In the genomic region with DNA sequence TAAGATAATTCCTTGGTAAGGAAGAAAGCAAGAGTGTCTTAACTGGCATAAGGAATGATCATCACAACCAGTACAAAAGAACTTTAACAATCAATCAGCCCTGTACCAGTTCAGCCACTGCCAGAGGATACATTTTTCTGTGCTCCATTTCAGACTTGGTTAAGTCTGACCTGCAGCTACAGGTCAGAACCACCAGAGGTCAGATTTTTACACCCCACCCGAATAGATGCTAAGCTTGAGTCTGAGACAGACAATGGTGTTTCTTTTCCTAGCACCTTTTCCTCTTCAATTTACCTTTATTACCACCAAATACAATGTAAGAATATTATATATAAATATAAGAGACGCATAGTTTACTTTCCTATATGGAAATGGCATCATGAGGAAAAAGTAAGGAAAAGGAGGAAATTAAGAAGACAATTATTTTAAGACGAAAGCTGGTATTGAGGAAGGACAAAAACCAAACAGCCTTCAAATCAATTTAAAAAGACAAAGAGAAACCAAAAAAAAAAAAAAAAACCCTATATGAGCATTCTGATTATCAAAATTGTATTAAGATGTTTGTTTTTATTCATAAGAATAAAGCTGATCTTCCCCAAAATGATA, we compare ENCODE assay signal across 9 cellular contexts.
DNase-seq lines count a peak whose midpoint lies in the region; ATAC-seq and TF ChIP-seq lines count a peak whose summit lies in the region.
"Had no signal": no experiment of that assay in that cellular context is flagged by ENCODE, and none has a peak within 500 bp of the region (broad histone marks: within the 10 kb centered on the region; RNA-seq: fewer than 3 reads in every experiment).

No MANE protein-coding gene starts in this region.

- H3K9me3 ChIP-seq in ascending aorta (no peaks in the 10 kb centered on the region), hepatocyte (ENCODE audit: low read depth) (no peaks in the 10 kb centered on the region)

- H3K27ac ChIP-seq in ascending aorta, result no peak overlapping the region
- H3K27ac ChIP-seq in hepatocyte, result no peak overlapping the region
- H3K27ac ChIP-seq: skin epidermis had no signal

- H3K4me1 ChIP-seq in ascending aorta (no peaks in the 10 kb centered on the region), hepatocyte (ENCODE audit: insufficient read depth) (peaks cover 3% of the 10 kb centered on the region)

- TF ChIP-seq CTCF in BJ (IDR thresholded peaks at IDR 0.05; ENCODE audit: insufficient read depth, low read depth, low read length), result peak; percentile 84
- peak; percentile 37 to 86 (median 78) for TF ChIP-seq CTCF in ascending aorta (IDR thresholded peaks at IDR 0.05)
- TF ChIP-seq CTCF in hepatocyte (IDR thresholded peaks at IDR 0.05; ENCODE audit: poor library complexity), result peak; percentile 85

- H3K4me3 Mint-ChIP-seq in activated naive CD8-positive, alpha-beta T cell treated with anti-CD3 and anti-CD28 coated beads, Interleukin-2, amount 50 U/mL, for 24 hours, result no peak overlapping the region

- H3K36me3 ChIP-seq in BJ (ENCODE audit: control insufficient read depth, insufficient read depth, low read length) (no peaks in the 10 kb centered on the region), ascending aorta (no peaks in the 10 kb centered on the region), hepatocyte (replicated peaks; ENCODE audit: insufficient read depth, low read depth) (no peaks in the 10 kb centered on the region)

- intact Hi-C loops in ascending aorta (cut with DNase I), result loop anchor here (1.0 to 2.0 kb wide), 2 partner anchors 358 to 429 kb away; no protein-coding TSS in a partner anchor

- H3K9me2 ChIP-seq in hepatocyte (replicated peaks; ENCODE audit: insufficient read depth), result no peaks in the 10 kb centered on the region

- no peaks in the 10 kb centered on the region for H3K9me3 Mint-ChIP-seq in activated naive CD8-positive, alpha-beta T cell treated with anti-CD3 and anti-CD28 coated beads, Interleukin-2, amount 50 U/mL, for 24 hours

- H3K36me3 Mint-ChIP-seq in activated naive CD8-positive, alpha-beta T cell treated with anti-CD3 and anti-CD28 coated beads, Interleukin-2, amount 50 U/mL, for 24 hours (ENCODE audit: low read depth), result no peaks in the 10 kb centered on the region

- H3K27ac Mint-ChIP-seq in activated naive CD8-positive, alpha-beta T cell treated with anti-CD3 and anti-CD28 coated beads, Interleukin-2, amount 50 U/mL, for 24 hours, result no peak overlapping the region

- no peak overlapping the region for H3K4me2 ChIP-seq in hepatocyte

- H3K27me3 ChIP-seq in BJ (ENCODE audit: control insufficient read depth, insufficient read depth, low read length) (no peaks in the 10 kb centered on the region), ascending aorta (no peaks in the 10 kb centered on the region), hepatocyte (no peaks in the 10 kb centered on the region)

- DNase-seq in BJ (ENCODE audit: low read depth) (peak; percentile 5), LoVo (ENCODE audit: low spot score) (peak; percentile 60), ascending aorta (ENCODE audit: low spot score in 2 of 2) (no peak), hepatocyte (ENCODE audit: low spot score) (peak; percentile 78), superior temporal gyrus (ENCODE audit: extremely low spot score) (peak; percentile 76)
- no peak for DNase-seq in activated naive CD8-positive, alpha-beta T cell treated with anti-CD3 and anti-CD28 coated beads, Interleukin-2, amount 50 U/mL, for 24 hours

- H3K4me3 ChIP-seq in BJ (ENCODE audit: low read depth, low read length), result no peak overlapping the region
- no peak overlapping the region for H3K4me3 ChIP-seq in ascending aorta
- no peak overlapping the region for H3K4me3 ChIP-seq in hepatocyte
- H3K4me3 ChIP-seq: skin epidermis had no signal

- CTCF ChIA-PET in BJ (lab: Yijun Ruan, JAX), result interaction anchor here (0.5 to 3.7 kb wide), 19 partner anchors 10 to 706 kb away, joined by 3 to 35 read pairs (median 4); no protein-coding TSS in a partner anchor

- 38% methylated on average over 3 of the region's 3 CpGs for WGBS in hepatocyte (ENCODE audit: low lambda C conversion rate, missing lambda C conversion rate)

- no peak overlapping the region for H2AFZ ChIP-seq in hepatocyte

- peaks cover 26% of the 10 kb centered on the region for H3K27me3 Mint-ChIP-seq in activated naive CD8-positive, alpha-beta T cell treated with anti-CD3 and anti-CD28 coated beads, Interleukin-2, amount 50 U/mL, for 24 hours

- H3K4me1 Mint-ChIP-seq in activated naive CD8-positive, alpha-beta T cell treated with anti-CD3 and anti-CD28 coated beads, Interleukin-2, amount 50 U/mL, for 24 hours, result no peaks in the 10 kb centered on the region

- H3K79me2 ChIP-seq in hepatocyte, result no peaks in the 10 kb centered on the region

- ATAC-seq in GM18498 (IDR thresholded peaks at IDR 0.05; ENCODE audit: unreplicated experiment) (peak; percentile 89), HG02588 (IDR thresholded peaks at IDR 0.05; ENCODE audit: unreplicated experiment) (peak; percentile 85)
- no peak for ATAC-seq in activated naive CD8-positive, alpha-beta T cell treated with anti-CD3 and anti-CD28 coated beads, Interleukin-2, amount 50 U/mL, for 24 hours

- POLR2A ChIA-PET in BJ (lab: Charles Lee), result no interaction called here

- H4K20me1 ChIP-seq in hepatocyte (ENCODE audit: insufficient read depth, poor library complexity, severe bottlenecking), result no peaks in the 10 kb centered on the region

Comparison
In these comparisons a context has a peak if more than half of its experiments do, and no peak if none do; other contexts are left out.
1. DNase-seq: peak in BJ (single experiment), LoVo (single experiment), hepatocyte (single experiment) and superior temporal gyrus (single experiment); none in ascending aorta (0 of 2) and activated naive CD8-positive, alpha-beta T cell treated with anti-CD3 and anti-CD28 coated beads, Interleukin-2, amount 50 U/mL, for 24 hours (single experiment).
2. Peak in every context shown above with its lines, with median percentiles within 50 percentile points of each other: CTCF ChIP-seq.